Comparison of ENCODE assay signal across 23 cellular contexts in genomic region chr4:80751200-80751599, GRCh38.
"Had no signal": no experiment of that assay in that cellular context is flagged by ENCODE, and none has a peak within 500 bp of the region (broad histone marks: within the 10 kb centered on the region; RNA-seq: fewer than 3 reads in every experiment).

No MANE protein-coding gene starts in this region.

- H3K27me3 ChIP-seq: breast epithelium had no signal

- H3K9me3 ChIP-seq: breast epithelium had no signal

- DNase-seq: activated B cell treated with CpG ODN at 0.5 μM for 24 hours; activated CD4-positive, alpha-beta T cell treated with anti-CD3 and anti-CD28 coated beads for 1 hour; activated CD4-positive, alpha-beta T cell treated with anti-CD3 and anti-CD28 coated beads, Interleukin-2, amount 10 ng/mL, durations not matched to agents 24 days and 14 days; activated CD4-positive, alpha-beta T cell treated with anti-CD3 and anti-CD28 coated beads, Interleukin-2, amount 50 U/mL, for 48 hours; activated CD8-positive, alpha-beta memory T cell treated with anti-CD3 and anti-CD28 coated beads, Interleukin-2, amount 10 ng/mL, durations not matched to agents 7 days and 5 days; activated effector memory CD4-positive, alpha-beta T cell treated with Interleukin-2 at 50 U/mL for 16 hours; activated naive CD4-positive, alpha-beta T cell; activated T-cell treated with anti-CD3 and anti-CD28 coated beads, Interleukin-2, amount 50 U/mL, for 24 hours; aorta; caudate nucleus; Kasumi-1; NCI-H1105 treated with DMSO at 0.1 percent for 48 hours; NCI-H1436 treated with DMSO at 0.1 percent for 48 hours; NCI-H187; NCI-H2081; NCI-H446 treated with DMSO at 0.1 percent for 48 hours; NCI-H526; NCI-H82; PC-3; SIG-M5; T-helper 17 cell; T-helper 9 cell had no signal

- H3K4me3 ChIP-seq: breast epithelium had no signal

- ATAC-seq: activated CD8-positive, alpha-beta memory T cell treated with anti-CD3 and anti-CD28 coated beads, Interleukin-2, amount 10 ng/mL, durations not matched to agents 7 days and 5 days; PC-3; T-helper 17 cell had no signal

- H3K4me1 ChIP-seq: breast epithelium had no signal

- H3K36me3 ChIP-seq: breast epithelium had no signal

- H3K27ac ChIP-seq: breast epithelium had no signal
